8 cellular contexts compared by ENCODE assay signal in the genomic region with DNA sequence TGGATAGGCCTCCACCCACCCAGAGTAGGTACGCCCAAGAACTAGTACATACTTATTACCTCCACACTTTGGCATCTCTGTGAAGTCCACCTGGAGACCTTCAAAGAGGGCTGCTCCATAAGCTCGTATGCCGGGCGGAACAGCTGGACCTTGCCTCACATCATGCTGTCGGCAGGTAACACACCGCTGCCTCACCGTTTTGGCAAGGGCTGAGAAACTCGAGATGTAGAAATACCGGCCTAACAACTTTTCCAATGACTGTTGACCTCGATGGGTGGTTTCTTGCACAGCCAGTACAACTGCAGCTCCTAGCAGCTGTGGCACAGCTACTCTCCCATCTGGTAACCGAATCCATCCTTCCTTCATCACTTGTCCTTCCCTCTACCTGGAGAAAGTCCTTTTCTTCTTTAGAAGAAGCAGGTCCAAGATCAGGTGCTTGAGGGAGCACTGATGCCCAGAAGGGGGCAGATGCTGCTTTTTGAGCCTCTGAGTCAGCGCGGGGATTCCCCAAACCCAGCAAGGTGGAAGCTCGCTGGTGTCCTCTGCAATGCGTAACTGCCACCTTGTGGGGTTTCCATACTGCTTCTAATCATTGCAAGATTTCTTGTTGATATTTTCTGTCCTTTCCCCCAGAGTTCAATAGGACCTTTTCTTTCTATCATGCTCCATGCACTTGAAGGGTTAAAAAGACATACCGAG.
A peak's percentile ranks its signal among the peaks of the same experiment; 100 is the strongest.
DNase-seq lines count a peak whose midpoint lies in the region; ATAC-seq, FAIRE-seq and TF ChIP-seq lines count a peak whose summit lies in the region.
"Not testable (repeated sequence)": the region's sequence is repeated elsewhere in the genome, so short reads cannot be mapped to it uniquely, and the experiment has no call there.

No MANE protein-coding gene starts in this region.

- not testable (repeated sequence) for BruUV-seq in Panc1 (replicated peaks; lab: Mats Ljungman, UMichigan); K562 (replicated peaks; lab: Mats Ljungman, UMichigan)

- in situ Hi-C loops in Panc1 (cut with HindIII; ENCODE audit: low pct_unique_long_range_greater_than_20kb, low sequenced_read_pairs); K562 (cut with MboI): not testable (repeated sequence)

- not testable (repeated sequence) for H3K4me3 Mint-ChIP-seq in activated CD8-positive, alpha-beta T cell treated with anti-CD3 and anti-CD28 coated beads for 36 hours; stimulated activated naive CD8-positive, alpha-beta T cell treated with anti-CD3 and anti-CD28 coated beads, Interleukin-15, amount 100 ng/mL, for 72 hours

- not testable (repeated sequence) for H3K4me1 Mint-ChIP-seq in activated CD8-positive, alpha-beta T cell treated with anti-CD3 and anti-CD28 coated beads for 36 hours (ENCODE audit: low read depth); stimulated activated naive CD8-positive, alpha-beta T cell treated with anti-CD3 and anti-CD28 coated beads, Interleukin-15, amount 100 ng/mL, for 72 hours

- H4K20me1 ChIP-seq in K562 (replicated peaks; ENCODE audit: control insufficient read depth, insufficient read depth, low read length), result not testable (repeated sequence)

- not testable (repeated sequence) for H3K27me3 ChIP-seq in Panc1 (ENCODE audit: control insufficient read depth, insufficient read depth, low read length); K562 (ENCODE audit: control insufficient read depth in 2 of 2, insufficient read depth in 2 of 2, low read length in 2 of 2)

- intact Hi-C loops in Panc1 (cut with micrococcal nuclease; ENCODE audit: unreplicated experiment); activated CD8-positive, alpha-beta T cell treated with anti-CD3 and anti-CD28 coated beads for 36 hours (cut with micrococcal nuclease); K562 (cut with micrococcal nuclease): not testable (repeated sequence)

- not testable (repeated sequence) for H3K4me1 ChIP-seq in Panc1 (ENCODE audit: control insufficient read depth, insufficient read depth, low read length); K562 (replicated peaks in 1 of 2; ENCODE audit: control insufficient read depth in 2 of 2, insufficient read depth in 2 of 2, low read length in 2 of 2)

- CTCF ChIA-PET in Panc1 (lab: Charles Lee); K562 (lab: Yijun Ruan, JAX; ENCODE audit: low intra/inter-chr PET ratio): not testable (repeated sequence)
- CTCF ChIA-PET in activated CD8-positive, alpha-beta T cell treated with anti-CD3 and anti-CD28 coated beads for 36 hours (lab: Charles Lee), result interaction anchor here (1.2 to 1.5 kb wide), 2 partner anchors 60 to 68 kb away, joined by 3 to 6 read pairs; no protein-coding TSS in a partner anchor

- not testable (repeated sequence) for H3K9me3 ChIP-seq in Panc1 (ENCODE audit: control insufficient read depth, insufficient read depth, low read depth, low read length); K562 (replicated peaks; ENCODE audit: control insufficient read depth, insufficient read depth, low read depth, low read length)

- not testable (repeated sequence) for H3K9me1 ChIP-seq in K562 (ENCODE audit: control insufficient read depth, insufficient read depth, low read length)

- not testable (repeated sequence) for H3K36me3 ChIP-seq in Panc1 (ENCODE audit: control insufficient read depth, insufficient read depth, low read length); K562 (ENCODE audit: control insufficient read depth, insufficient read depth, low read length)

- not testable (repeated sequence) for H3K27me3 Mint-ChIP-seq in activated CD8-positive, alpha-beta T cell treated with anti-CD3 and anti-CD28 coated beads for 36 hours; stimulated activated naive CD8-positive, alpha-beta T cell treated with anti-CD3 and anti-CD28 coated beads, Interleukin-15, amount 100 ng/mL, for 72 hours

- TF ChIP-seq POLR2A in K562 (conservative IDR thresholded peaks at IDR 0.05), result not testable (repeated sequence)

- ATAC-seq in Panc1; activated CD8-positive, alpha-beta T cell treated with anti-CD3 and anti-CD28 coated beads for 36 hours; K562; stimulated activated naive CD8-positive, alpha-beta T cell treated with anti-CD3 and anti-CD28 coated beads, Interleukin-15, amount 100 ng/mL, for 72 hours: not testable (repeated sequence)

- TF ChIP-seq RAD21 in K562 (CRISPR knock-in tag; conservative IDR thresholded peaks at IDR 0.05 in 1 of 2, IDR thresholded peaks at IDR 0.05 in 1 of 2), result peak in 1 of 2 experiments; percentile 32; a peak in 1 of 4 replicates

- H3K4me2 ChIP-seq in K562 (ENCODE audit: insufficient read depth, low read length), result not testable (repeated sequence)

- 0% methylated on average over 6 of the region's 16 CpGs for WGBS in K562 (ENCODE audit: insufficient coverage, low coverage, missing lambda C conversion rate)

- not testable (repeated sequence) for H3K79me2 ChIP-seq in K562 (ENCODE audit: control insufficient read depth, insufficient read depth, low read length)

- TF ChIP-seq EP300 in K562 (IDR thresholded peaks at IDR 0.05; ENCODE audit: low read length), result not testable (repeated sequence)

- H3K4me3 ChIP-seq in Panc1 (ENCODE audit: low read depth in 2 of 2, low read length in 2 of 2); K562: not testable (repeated sequence)

- not testable (repeated sequence) for H3K27ac ChIP-seq in Panc1 (ENCODE audit: low read length); K562 (ENCODE audit: extremely low read depth, low read depth, low read length)

- DNase-seq in DMS79 treated with DMSO at 0.1 percent for 48 hours (lab: John Stamatoyannopoulos, UW) (peak; percentile 56), LoVo (ENCODE audit: low spot score) (peak; percentile 11), kidney tubule cell (ENCODE audit: low spot score) (peak; percentile 32)
- not testable (repeated sequence) for DNase-seq in Panc1 (ENCODE audit: low read depth, low spot score); K562 (ENCODE audit: extremely low read depth in 1 of 4, low spot score in 3 of 4)
- peak; percentile 80 for DNase-seq in activated CD8-positive, alpha-beta T cell treated with anti-CD3 and anti-CD28 coated beads for 36 hours
- peak; percentile 1 to 43 (median 12) for DNase-seq in stimulated activated CD4-positive, alpha-beta T cell treated with anti-CD3 and anti-CD28 coated beads, Interleukin-1b, Interleukin-23, amount 100 ng/mL, for 24 hours (ENCODE audit: low read depth in 4 of 4, low spot score in 1 of 4)
- DNase-seq in stimulated activated naive CD8-positive, alpha-beta T cell treated with anti-CD3 and anti-CD28 coated beads, Interleukin-15, amount 100 ng/mL, for 72 hours, result peak; percentile 26 to 65

- not testable (repeated sequence) for H3K27ac Mint-ChIP-seq in activated CD8-positive, alpha-beta T cell treated with anti-CD3 and anti-CD28 coated beads for 36 hours; stimulated activated naive CD8-positive, alpha-beta T cell treated with anti-CD3 and anti-CD28 coated beads, Interleukin-15, amount 100 ng/mL, for 72 hours

- POLR2A ChIA-PET in Panc1 (lab: Charles Lee); activated CD8-positive, alpha-beta T cell treated with anti-CD3 and anti-CD28 coated beads for 36 hours (lab: Charles Lee); K562 (lab: Yijun Ruan, JAX): not testable (repeated sequence)

- FAIRE-seq in K562 (lab: Jason Lieb, UNC), result not testable (repeated sequence)

- H3K9me3 Mint-ChIP-seq in activated CD8-positive, alpha-beta T cell treated with anti-CD3 and anti-CD28 coated beads for 36 hours; stimulated activated naive CD8-positive, alpha-beta T cell treated with anti-CD3 and anti-CD28 coated beads, Interleukin-15, amount 100 ng/mL, for 72 hours: not testable (repeated sequence)

- H3K36me3 Mint-ChIP-seq in activated CD8-positive, alpha-beta T cell treated with anti-CD3 and anti-CD28 coated beads for 36 hours (ENCODE audit: low read depth), result not testable (repeated sequence)

- H3K9ac ChIP-seq in K562 (ENCODE audit: insufficient read depth in 1 of 2, low read depth in 2 of 2, low read length in 2 of 2), result not testable (repeated sequence)

- H2AFZ ChIP-seq in K562 (ENCODE audit: low read depth, low read length), result not testable (repeated sequence)

- TF ChIP-seq CTCF in Panc1 (IDR thresholded peaks at IDR 0.05) (0 out of 2 replicates have a peak, but pooled peaks have one; percentile 6), K562 (IDR thresholded peaks at IDR 0.05 in 2 of 3, conservative IDR thresholded peaks at IDR 0.05 in 1 of 3; ENCODE audit: insufficient read depth in 2 of 3, low read depth in 1 of 3, low read length in 3 of 3) (peak in 2 of 3 experiments; percentile 8 to 11; a peak in 1 of 6 replicates)
- TF ChIP-seq CTCF in activated CD8-positive, alpha-beta T cell treated with anti-CD3 and anti-CD28 coated beads for 36 hours (IDR thresholded peaks at IDR 0.05), result peak; percentile 45
